ENCODE assay signal across 8 cellular contexts in the genomic region with DNA sequence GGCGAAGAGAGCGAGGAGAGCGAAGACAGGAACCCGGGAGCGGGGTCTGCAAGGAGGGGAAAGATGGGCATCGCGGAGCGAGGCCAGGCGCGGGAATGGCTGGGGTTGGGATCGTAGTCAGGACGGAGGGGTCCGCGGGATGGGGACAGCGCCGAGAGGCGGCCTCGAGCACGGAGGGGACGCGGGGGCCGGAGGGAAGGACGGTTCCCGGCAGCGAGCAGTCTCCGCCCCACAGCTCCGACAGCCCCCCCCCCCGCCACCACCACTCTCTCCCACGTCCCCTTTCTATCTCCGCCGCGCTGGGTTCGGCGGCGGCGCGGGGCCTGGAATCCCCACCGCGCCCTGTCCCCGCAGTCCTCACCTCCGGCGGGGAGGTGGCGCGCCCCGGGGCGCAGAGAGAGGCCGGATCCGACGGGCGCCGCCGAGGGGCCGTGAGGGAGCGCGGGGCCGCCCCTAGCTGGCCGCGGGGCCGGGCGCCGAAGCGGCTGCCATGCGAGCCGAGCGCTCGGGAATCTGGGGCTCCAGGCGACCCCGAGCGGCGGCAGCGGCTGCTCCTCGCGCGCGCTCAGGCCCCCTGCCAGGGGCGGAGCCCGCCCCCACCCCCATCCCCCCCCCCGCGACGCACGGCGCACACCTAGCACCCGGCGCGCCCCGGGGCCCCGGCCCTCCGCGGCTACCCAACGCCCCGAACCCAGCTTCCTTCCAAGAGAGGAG. TPM values are rescaled to one million over a fixed set of nuclear protein-coding genes. Genes with fewer than 3 reads are reported as not detected.
DNase-seq lines count a peak whose midpoint lies in the region; ATAC-seq and TF ChIP-seq lines count a peak whose summit lies in the region.

A gene with protein sequence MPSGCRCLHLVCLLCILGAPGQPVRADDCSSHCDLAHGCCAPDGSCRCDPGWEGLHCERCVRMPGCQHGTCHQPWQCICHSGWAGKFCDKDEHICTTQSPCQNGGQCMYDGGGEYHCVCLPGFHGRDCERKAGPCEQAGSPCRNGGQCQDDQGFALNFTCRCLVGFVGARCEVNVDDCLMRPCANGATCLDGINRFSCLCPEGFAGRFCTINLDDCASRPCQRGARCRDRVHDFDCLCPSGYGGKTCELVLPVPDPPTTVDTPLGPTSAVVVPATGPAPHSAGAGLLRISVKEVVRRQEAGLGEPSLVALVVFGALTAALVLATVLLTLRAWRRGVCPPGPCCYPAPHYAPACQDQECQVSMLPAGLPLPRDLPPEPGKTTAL (minus strand): TSS at position 515 of the 714 bp plus-strand sequence. CDS start 723 bp downstream, outside the sequence.

- CTCF ChIA-PET in Calu3 (lab: Charles Lee), result interaction anchor here (0.6 to 2.7 kb wide), 3 partner anchors 38 to 53 kb away, joined by 3 to 12 read pairs (median 3); no protein-coding TSS in a partner anchor

- H3K36me3 ChIP-seq in muscle layer of colon (ENCODE audit: insufficient read depth, low read length) (no peaks in the 10 kb centered on the region), thymus (ENCODE audit: control insufficient read depth, insufficient read depth) (peaks cover 22% of the 10 kb centered on the region)

- no peak for TF ChIP-seq CTCF in Calu3 (IDR thresholded peaks at IDR 0.05; ENCODE audit: unreplicated experiment)

- H3K4me1 ChIP-seq in muscle layer of colon (ENCODE audit: insufficient read depth, low read length) (peaks cover 4% of the 10 kb centered on the region), thymus (ENCODE audit: control insufficient read depth, insufficient read depth, low read length) (no peaks in the 10 kb centered on the region)

- H3K9me3 Mint-ChIP-seq in Calu3 (ENCODE audit: low read depth, unreplicated experiment), result no peaks in the 10 kb centered on the region
- no peaks in the 10 kb centered on the region for H3K9me3 Mint-ChIP-seq in effector memory CD8-positive, alpha-beta T cell

- peaks cover 48% of the 10 kb centered on the region for H3K36me3 Mint-ChIP-seq in Calu3 (ENCODE audit: insufficient read depth, unreplicated experiment)
- H3K36me3 Mint-ChIP-seq in effector memory CD8-positive, alpha-beta T cell (ENCODE audit: insufficient read depth), result peaks cover 4% of the 10 kb centered on the region

- peak within 1 kb of the TSS; percentile 70 for H3K4me3 Mint-ChIP-seq in Calu3 (ENCODE audit: low read depth, unreplicated experiment)
- H3K4me3 Mint-ChIP-seq in effector memory CD8-positive, alpha-beta T cell, result peak within 1 kb of the TSS; percentile 83 to 85

- H3K4me1 Mint-ChIP-seq in Calu3 (ENCODE audit: low read depth, unreplicated experiment), result peaks cover 17% of the 10 kb centered on the region
- H3K4me1 Mint-ChIP-seq in effector memory CD8-positive, alpha-beta T cell (ENCODE audit: low read depth in 2 of 2), result peaks cover 14 to 16% of the 10 kb centered on the region in 2 donors

- intact Hi-C loops in Calu3 (cut with micrococcal nuclease; ENCODE audit: unreplicated experiment), result loop anchor here (2.0 kb wide), 1 partner anchor 68 kb away; no protein-coding TSS in a partner anchor

- H3K27ac Mint-ChIP-seq in Calu3 (ENCODE audit: unreplicated experiment), result peak within 1 kb of the TSS; percentile 75
- H3K27ac Mint-ChIP-seq in effector memory CD8-positive, alpha-beta T cell, result peak within 1 kb of the TSS; percentile 61 to 72

- H3K9me3 ChIP-seq in muscle layer of colon (ENCODE audit: low read length), result no peaks in the 10 kb centered on the region
- H3K9me3 ChIP-seq in thymus (ENCODE audit: control insufficient read depth), result peaks cover 2% of the 10 kb centered on the region

- DNase-seq in Calu3, result peak; percentile 49
- peak; percentile 51 for DNase-seq in HK-2 (ENCODE audit: unreplicated experiment)
- DNase-seq in activated CD4-positive, alpha-beta T cell treated with anti-CD3 and anti-CD28 coated beads for 48 hours, result peak; percentile 34
- peak in 2 of 3 experiments; percentile 10 to 40 for DNase-seq in effector memory CD8-positive, alpha-beta T cell

- BruUV-seq in Calu3 (replicated peaks; lab: Mats Ljungman, UMichigan), result no TSS peak

- WGBS in thymus, result under 1% methylated on average over 91 of the region's 91 CpGs

- H3K27me3 ChIP-seq in muscle layer of colon (ENCODE audit: control insufficient read depth in 1 of 2, insufficient read depth in 2 of 2, low read length in 2 of 2) (peaks cover 7 to 33% of the 10 kb centered on the region in 2 donors), thymus (ENCODE audit: control insufficient read depth, insufficient read depth) (peaks cover 4% of the 10 kb centered on the region)

- H3K4me3 ChIP-seq in muscle layer of colon (ENCODE audit: low read depth in 1 of 2, low read length in 2 of 2) (peak within 1 kb of the TSS; percentile 35 to 47), thymus (ENCODE audit: low read length) (peak within 1 kb of the TSS; percentile 67)

- no peak within 1 kb of the TSS for H3K9ac ChIP-seq in muscle layer of colon (ENCODE audit: low read length)

- peak; percentile 72 for ATAC-seq in effector memory CD8-positive, alpha-beta T cell (replicated peaks)
- no peak for ATAC-seq in HG03039 (IDR thresholded peaks at IDR 0.05; ENCODE audit: unreplicated experiment)
- ATAC-seq in HG03520 (IDR thresholded peaks at IDR 0.05; ENCODE audit: unreplicated experiment), result no peak

- H3K27ac ChIP-seq in muscle layer of colon (ENCODE audit: low read depth, low read length) (no peak within 1 kb of the TSS), thymus (ENCODE audit: low read depth) (peak within 1 kb of the TSS; percentile 37)

- H3K27me3 Mint-ChIP-seq in Calu3 (ENCODE audit: unreplicated experiment), result peaks cover 40% of the 10 kb centered on the region
- no peaks in the 10 kb centered on the region for H3K27me3 Mint-ChIP-seq in effector memory CD8-positive, alpha-beta T cell

RNA-seq across cellular contexts. Expression of the gene that starts here (rescaled TPM):
- 0.59 and 0.86 TPM in 2 replicates for total RNA-seq in Calu3 (2022)
- polyA plus RNA-seq in thymus, result 10.0 TPM

Comparison
In these comparisons a context has a peak if more than half of its experiments do, and no peak if none do; other contexts are left out.
1. Peak in DNase-seq in Calu3; RNA of the gene not detected or under 1 TPM.